8 cellular contexts compared by ENCODE assay signal in the genomic region with DNA sequence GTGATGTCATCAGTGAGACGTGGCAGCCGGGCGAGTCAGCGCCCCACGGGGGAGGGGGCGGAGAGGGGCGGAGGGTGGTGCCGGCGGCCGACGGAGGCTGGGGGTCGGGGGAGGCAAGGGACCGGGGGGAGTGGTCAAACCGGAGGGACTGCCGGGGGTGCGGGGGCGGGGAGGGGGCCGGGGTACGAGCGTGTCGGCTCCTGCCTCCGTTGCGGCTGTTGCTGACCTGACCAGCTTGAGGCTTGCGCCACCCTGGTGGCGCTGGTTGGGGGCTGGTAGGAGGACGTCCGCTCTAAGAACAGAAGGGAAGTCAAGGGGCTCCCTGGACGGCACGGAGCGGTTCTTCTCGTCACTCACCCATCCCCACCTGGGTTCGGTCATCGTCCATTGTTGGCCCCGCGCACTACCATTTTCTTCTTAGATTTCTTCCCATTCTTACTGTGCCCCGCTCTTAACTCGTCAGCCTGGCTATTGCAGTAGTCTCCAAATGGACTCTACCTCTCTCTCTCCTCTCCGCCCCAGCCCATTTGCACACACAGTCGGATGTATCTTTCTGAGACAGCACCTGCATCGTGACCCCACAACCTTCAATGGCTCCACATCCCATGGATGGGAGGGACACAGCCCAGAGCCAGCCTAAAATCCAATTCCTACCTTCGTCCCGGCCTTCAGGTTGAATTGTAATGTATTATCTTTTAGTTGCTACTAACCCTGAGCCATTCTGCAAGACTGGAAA. TPM values are rescaled to one million over a fixed set of nuclear protein-coding genes. Genes with fewer than 3 reads are reported as not detected.
DNase-seq lines count a peak whose midpoint lies in the region; ATAC-seq and TF ChIP-seq lines count a peak whose summit lies in the region.

No MANE protein-coding gene starts in this region.

- H3K27me3 Mint-ChIP-seq in endodermal cell (ENCODE audit: insufficient read depth): no peaks in the 10 kb centered on the region
- no peaks in the 10 kb centered on the region for H3K27me3 Mint-ChIP-seq in natural killer cell treated with Interleukin-12 subunit alpha and Interleukin-12 subunit beta and Interleukin-15 and Interleukin-18, amount 100 ng/mL, for 72 hours

- H3K9me3 ChIP-seq in BE2C (no peaks in the 10 kb centered on the region), RWPE2 (ENCODE audit: severe bottlenecking) (no peaks in the 10 kb centered on the region), endodermal cell (ENCODE audit: control insufficient read depth, low read length) (no peaks in the 10 kb centered on the region)

- 8 to 24% methylated on average over 7 to 42 of the region's 42 CpGs for WGBS in endodermal cell (ENCODE audit: insufficient coverage in 1 of 2, insufficient read length in 1 of 2), 2 experiments

- TF ChIP-seq CTCF in BE2C (IDR thresholded peaks at IDR 0.05; ENCODE audit: low read depth, low read length) (no peak), RWPE2 (IDR thresholded peaks at IDR 0.05; ENCODE audit: poor library complexity, severe bottlenecking) (peak; percentile 24), endodermal cell (conservative IDR thresholded peaks at IDR 0.05) (no peak)

- peak overlapping the region; percentile 52 for H3K4me3 ChIP-seq in BE2C (ENCODE audit: low read depth, low read length)
- peak overlapping the region; percentile 46 for H3K4me3 ChIP-seq in RWPE2 (ENCODE audit: severe bottlenecking)
- peak overlapping the region; percentile 90 for H3K4me3 ChIP-seq in endodermal cell (ENCODE audit: low read length)

- ATAC-seq in GM18907 (IDR thresholded peaks at IDR 0.05; ENCODE audit: unreplicated experiment): peak; percentile 44
- ATAC-seq in HG03097 (IDR thresholded peaks at IDR 0.05; ENCODE audit: low FRiP score, unreplicated experiment): peak; percentile 20
- peak; percentile 46 for ATAC-seq in RWPE2 (ENCODE audit: low read depth)
- peak; percentile 48 to 56 for ATAC-seq in natural killer cell treated with Interleukin-12 subunit alpha and Interleukin-12 subunit beta and Interleukin-15 and Interleukin-18, amount 100 ng/mL, for 72 hours

- H3K27me3 ChIP-seq in BE2C (no peaks in the 10 kb centered on the region), RWPE2 (ENCODE audit: insufficient read depth, poor library complexity, severe bottlenecking) (no peaks in the 10 kb centered on the region), endodermal cell (ENCODE audit: control insufficient read depth, insufficient read depth, low read length, poor library complexity, severe bottlenecking) (no peaks in the 10 kb centered on the region)

- H3K9me3 Mint-ChIP-seq in endodermal cell: no peaks in the 10 kb centered on the region
- H3K9me3 Mint-ChIP-seq in natural killer cell treated with Interleukin-12 subunit alpha and Interleukin-12 subunit beta and Interleukin-15 and Interleukin-18, amount 100 ng/mL, for 72 hours: no peaks in the 10 kb centered on the region

- H3K9ac ChIP-seq in endodermal cell (ENCODE audit: extremely low read depth, low read length, poor library complexity, severe bottlenecking): peak overlapping the region; percentile 85

- H3K27ac Mint-ChIP-seq in endodermal cell: peak overlapping the region; percentile 97
- H3K27ac Mint-ChIP-seq in natural killer cell treated with Interleukin-12 subunit alpha and Interleukin-12 subunit beta and Interleukin-15 and Interleukin-18, amount 100 ng/mL, for 72 hours: peak overlapping the region; percentile 93 to 96

- peaks cover 2% of the 10 kb centered on the region for H3K36me3 Mint-ChIP-seq in endodermal cell (ENCODE audit: low read depth)
- peaks cover 13% of the 10 kb centered on the region for H3K36me3 Mint-ChIP-seq in natural killer cell treated with Interleukin-12 subunit alpha and Interleukin-12 subunit beta and Interleukin-15 and Interleukin-18, amount 100 ng/mL, for 72 hours

- H3K4me3 Mint-ChIP-seq in endodermal cell: peak overlapping the region; percentile 96
- H3K4me3 Mint-ChIP-seq in natural killer cell treated with Interleukin-12 subunit alpha and Interleukin-12 subunit beta and Interleukin-15 and Interleukin-18, amount 100 ng/mL, for 72 hours: peak overlapping the region; percentile 96

- H3K27ac ChIP-seq in RWPE2 (ENCODE audit: poor library complexity, severe bottlenecking) (peak overlapping the region; percentile 59), endodermal cell (ENCODE audit: low read depth, low read length) (peak overlapping the region; percentile 90)

- no peak for DNase-seq in BE2C
- DNase-seq in RWPE2 (ENCODE audit: low spot score): no peak
- DNase-seq in endodermal cell: no peak
- no peak for DNase-seq in natural killer cell treated with Interleukin-12 subunit alpha and Interleukin-12 subunit beta and Interleukin-15 and Interleukin-18, amount 100 ng/mL, for 72 hours (ENCODE audit: low spot score)
- no peak for DNase-seq in NCI-H146 (lab: John Stamatoyannopoulos, UW)
- no peak for DNase-seq in NCI-H82 (lab: John Stamatoyannopoulos, UW)

- H3K36me3 ChIP-seq in BE2C (no peaks in the 10 kb centered on the region), RWPE2 (ENCODE audit: low read depth) (peaks cover 13% of the 10 kb centered on the region), endodermal cell (ENCODE audit: control insufficient read depth, insufficient read depth, low read length) (no peaks in the 10 kb centered on the region)

- H3K4me1 ChIP-seq in BE2C (no peaks in the 10 kb centered on the region), RWPE2 (ENCODE audit: insufficient read depth, poor library complexity, severe bottlenecking) (peaks cover 13% of the 10 kb centered on the region), endodermal cell (ENCODE audit: control insufficient read depth, insufficient read depth, low read length) (no peaks in the 10 kb centered on the region)

- H3K4me1 Mint-ChIP-seq in endodermal cell: peaks cover 35% of the 10 kb centered on the region
- H3K4me1 Mint-ChIP-seq in natural killer cell treated with Interleukin-12 subunit alpha and Interleukin-12 subunit beta and Interleukin-15 and Interleukin-18, amount 100 ng/mL, for 72 hours (ENCODE audit: low read depth in 2 of 2): peaks cover 25 to 38% of the 10 kb centered on the region in 2 donors

RNA-seq across cellular contexts. Expression of gene RAB1A, which starts 0.7 kb away (rescaled TPM):
- polyA plus RNA-seq in BE2C (2012; ENCODE audit: insufficient read depth, insufficient read length, low read depth): 60.8 TPM
- 100 to 1,000 TPM; 122 to 125 TPM for total RNA-seq in endodermal cell
- polyA plus RNA-seq in endodermal cell (2013, experiment 1 of 2): 164 TPM
- polyA plus RNA-seq in endodermal cell (2013, experiment 2 of 2): 157 TPM
- 100 to 1,000 TPM; 103 to 136 TPM for total RNA-seq in natural killer cell treated with Interleukin-12 subunit alpha and Interleukin-12 subunit beta and Interleukin-15 and Interleukin-18, amount 100 ng/mL, for 72 hours
